Comparison of ENCODE assay signal across 29 cellular contexts in genomic region chr3:195511136-195511535, GRCh38. TPM values are rescaled to one million over a fixed set of nuclear protein-coding genes. Genes with fewer than 3 reads are reported as not detected.
DNase-seq lines count a peak whose midpoint lies in the region; ATAC-seq, FAIRE-seq and TF ChIP-seq lines count a peak whose summit lies in the region.
"Had no signal": no experiment of that assay in that cellular context is flagged by ENCODE, and none has a peak within 500 bp of the region (broad histone marks: within the 10 kb centered on the region; RNA-seq: fewer than 3 reads in every experiment).

No MANE protein-coding gene starts in this region.

- no peaks in the 10 kb centered on the region for H3K79me2 ChIP-seq in OCI-LY7 (ENCODE audit: insufficient read depth, low read depth, low read length)

- H3K27ac ChIP-seq in naive thymus-derived CD4-positive, alpha-beta T cell (ENCODE audit: low read depth, low read length) = peak overlapping the region; percentile 20
- no peak overlapping the region for H3K27ac ChIP-seq in OCI-LY7 (ENCODE audit: low read depth, low read length, poor library complexity, severe bottlenecking)
- H3K27ac ChIP-seq: cardiac muscle cell, coronary artery, Peyer's patch, tibial artery had no signal

- peaks cover 43% of the 10 kb centered on the region for H3K4me1 Mint-ChIP-seq in stimulated activated naive CD8-positive, alpha-beta T cell treated with anti-CD3 and anti-CD28 coated beads, Interleukin-15, Interleukin-2, amounts not matched to agents 100 ng/mL and 50 ng/mL, for 24 hours (ENCODE audit: low read depth)
- H3K4me1 Mint-ChIP-seq in activated CD8-positive, alpha-beta T cell treated with anti-CD3 and anti-CD28 coated beads for 36 hours (ENCODE audit: low read depth) = peaks cover 39% of the 10 kb centered on the region
- H3K4me1 Mint-ChIP-seq in naive thymus-derived CD4-positive, alpha-beta T cell = peaks cover 5 to 54% (median 42%) of the 10 kb centered on the region in 7 donors

- no peak for TF ChIP-seq CTCF in activated CD8-positive, alpha-beta T cell treated with anti-CD3 and anti-CD28 coated beads for 36 hours (IDR thresholded peaks at IDR 0.05)
- no peak for TF ChIP-seq CTCF in OCI-LY7 (conservative IDR thresholded peaks at IDR 0.05; ENCODE audit: low read length)

- intact Hi-C loops in activated CD8-positive, alpha-beta T cell treated with anti-CD3 and anti-CD28 coated beads for 36 hours (cut with micrococcal nuclease) = no loop called here
- intact Hi-C loops in naive thymus-derived CD4-positive, alpha-beta T cell (cut with micrococcal nuclease) = no loop called here
- intact Hi-C loops in OCI-LY7 (cut with micrococcal nuclease; ENCODE audit: unreplicated experiment) = no loop called here

- H3K27ac Mint-ChIP-seq in stimulated activated naive CD8-positive, alpha-beta T cell treated with anti-CD3 and anti-CD28 coated beads, Interleukin-15, Interleukin-2, amounts not matched to agents 100 ng/mL and 50 ng/mL, for 24 hours = peak overlapping the region; percentile 34
- H3K27ac Mint-ChIP-seq in activated CD8-positive, alpha-beta T cell treated with anti-CD3 and anti-CD28 coated beads for 36 hours = peak overlapping the region; percentile 68
- peak overlapping the region in 6 of 9 donors; percentile 23 to 89 (median 66) for H3K27ac Mint-ChIP-seq in naive thymus-derived CD4-positive, alpha-beta T cell
- H3K27ac Mint-ChIP-seq: mesothelial cell of epicardium had no signal

- no peak for TF ChIP-seq POLR2A in GM12892 (IDR thresholded peaks at IDR 0.05; ENCODE audit: low read depth, low read length)

- no peak for DNase-seq in stimulated activated naive CD8-positive, alpha-beta T cell treated with anti-CD3 and anti-CD28 coated beads, Interleukin-15, Interleukin-2, amounts not matched to agents 100 U/mL and 50 U/mL, for 24 hours
- no peak for DNase-seq in activated CD8-positive, alpha-beta T cell treated with anti-CD3 and anti-CD28 coated beads for 36 hours
- no peak for DNase-seq in naive thymus-derived CD4-positive, alpha-beta T cell
- no peak for DNase-seq in GM12892 (ENCODE audit: insufficient read length)
- DNase-seq in NCI-H1436 (lab: John Stamatoyannopoulos, UW) = no peak
- no peak for DNase-seq in OCI-LY7 (ENCODE audit: low spot score)
- DNase-seq in NCI-H82 treated with DMSO at 0.1 percent for 48 hours (lab: John Stamatoyannopoulos, UW; ENCODE audit: unreplicated experiment) = no peak
- DNase-seq: activated CD8-positive, alpha-beta memory T cell treated with anti-CD3 and anti-CD28 coated beads for 24 hours; activated effector memory CD4-positive, alpha-beta T cell treated with Interleukin-2 at 50 U/mL for 16 hours; activated T-cell treated with anti-CD3 and anti-CD28 coated beads for 4 hours; AML-193; Calu3; DMS79 treated with DMSO at 0.1 percent for 48 hours; effector memory CD4-positive, alpha-beta T cell; GDM1; glutamatergic neuron; HCEC 1CT; NCI-H446; NCI-H748 treated with DMSO at 0.1 percent for 48 hours; Peyer's patch; SHP77; stimulated activated naive CD4-positive, alpha-beta T cell; tibial artery had no signal

- CTCF ChIA-PET in activated CD8-positive, alpha-beta T cell treated with anti-CD3 and anti-CD28 coated beads for 36 hours (lab: Charles Lee) = interaction anchor here (1.0 to 8.4 kb wide), 3 partner anchors 11 to 240 kb away, joined by 3 to 64 read pairs (median 6); partner anchors contain the start of gene XXYLT1
- CTCF ChIA-PET in naive thymus-derived CD4-positive, alpha-beta T cell (lab: Charles Lee) = no interaction called here
- CTCF ChIA-PET in OCI-LY7 (lab: Charles Lee; ENCODE audit: unreplicated experiment) = no interaction called here

- H3K4me1 ChIP-seq in naive thymus-derived CD4-positive, alpha-beta T cell (ENCODE audit: control insufficient read depth in 2 of 2, insufficient read depth in 2 of 2, low read length in 2 of 2) = no peaks in the 10 kb centered on the region
- no peaks in the 10 kb centered on the region for H3K4me1 ChIP-seq in OCI-LY7 (ENCODE audit: insufficient read depth, low read length, poor library complexity, severe bottlenecking)
- H3K4me1 ChIP-seq: Peyer's patch, tibial artery had no signal

- POLR2A ChIA-PET in activated CD8-positive, alpha-beta T cell treated with anti-CD3 and anti-CD28 coated beads for 36 hours (lab: Charles Lee) = no interaction called here
- POLR2A ChIA-PET in naive thymus-derived CD4-positive, alpha-beta T cell (lab: Charles Lee) = interaction anchor here (0.7 to 1.2 kb wide), 2 partner anchors 31 to 240 kb away, joined by 4 read pairs; no protein-coding TSS in a partner anchor
- POLR2A ChIA-PET in OCI-LY7 (lab: Charles Lee) = interaction anchor here (0.6 to 0.8 kb wide), 6 partner anchors 31 to 610 kb away, joined by 3 to 5 read pairs (median 4); no protein-coding TSS in a partner anchor

- BruUV-seq in OCI-LY7 (replicated peaks; lab: Mats Ljungman, UMichigan) = no TSS peak

- H3K4me2 ChIP-seq in OCI-LY7 (ENCODE audit: low read length) = no peak overlapping the region

- no peak for FAIRE-seq in GM12892 (lab: Jason Lieb, UNC)
- FAIRE-seq: astrocyte had no signal

- no peak overlapping the region for H3K4me3 Mint-ChIP-seq in stimulated activated naive CD8-positive, alpha-beta T cell treated with anti-CD3 and anti-CD28 coated beads, Interleukin-15, Interleukin-2, amounts not matched to agents 100 ng/mL and 50 ng/mL, for 24 hours
- H3K4me3 Mint-ChIP-seq in activated CD8-positive, alpha-beta T cell treated with anti-CD3 and anti-CD28 coated beads for 36 hours = no peak overlapping the region
- no peak overlapping the region for H3K4me3 Mint-ChIP-seq in naive thymus-derived CD4-positive, alpha-beta T cell
- H3K4me3 Mint-ChIP-seq: mesothelial cell of epicardium; T-helper 2 cell treated with Interferon-gamma antibody and Interleukin-4, amounts not matched to agents 5 μg/mL and 100 μg/mL, for 36 hours had no signal

- H3K36me3 Mint-ChIP-seq in stimulated activated naive CD8-positive, alpha-beta T cell treated with anti-CD3 and anti-CD28 coated beads, Interleukin-15, Interleukin-2, amounts not matched to agents 100 ng/mL and 50 ng/mL, for 24 hours (ENCODE audit: low read depth) = peaks cover 62% of the 10 kb centered on the region
- peaks cover 52% of the 10 kb centered on the region for H3K36me3 Mint-ChIP-seq in activated CD8-positive, alpha-beta T cell treated with anti-CD3 and anti-CD28 coated beads for 36 hours (ENCODE audit: low read depth)
- peaks cover 20 to 46% (median 39%) of the 10 kb centered on the region in 5 donors for H3K36me3 Mint-ChIP-seq in naive thymus-derived CD4-positive, alpha-beta T cell

- no peak overlapping the region for H2AFZ ChIP-seq in OCI-LY7 (ENCODE audit: low read length)

- H3K9me2 ChIP-seq in OCI-LY7 (ENCODE audit: insufficient read depth, low read length) = no peaks in the 10 kb centered on the region

- no peaks in the 10 kb centered on the region for H3K9me3 Mint-ChIP-seq in stimulated activated naive CD8-positive, alpha-beta T cell treated with anti-CD3 and anti-CD28 coated beads, Interleukin-15, Interleukin-2, amounts not matched to agents 100 ng/mL and 50 ng/mL, for 24 hours
- H3K9me3 Mint-ChIP-seq in activated CD8-positive, alpha-beta T cell treated with anti-CD3 and anti-CD28 coated beads for 36 hours = no peaks in the 10 kb centered on the region
- no peaks in the 10 kb centered on the region for H3K9me3 Mint-ChIP-seq in naive thymus-derived CD4-positive, alpha-beta T cell
- H3K9me3 Mint-ChIP-seq: mesothelial cell of epicardium; T-helper 2 cell treated with Interferon-gamma antibody and Interleukin-4, amounts not matched to agents 5 μg/mL and 100 μg/mL, for 36 hours had no signal

- no peaks in the 10 kb centered on the region for H4K20me1 ChIP-seq in OCI-LY7 (ENCODE audit: insufficient read depth, low read length)

- no peak for ATAC-seq in stimulated activated naive CD8-positive, alpha-beta T cell treated with anti-CD3 and anti-CD28 coated beads, Interleukin-15, Interleukin-2, amounts not matched to agents 100 U/mL and 50 U/mL, for 24 hours
- ATAC-seq in activated CD8-positive, alpha-beta T cell treated with anti-CD3 and anti-CD28 coated beads for 36 hours = no peak
- peak; percentile 32 for ATAC-seq in naive thymus-derived CD4-positive, alpha-beta T cell

- no peak overlapping the region for H3K4me3 ChIP-seq in naive thymus-derived CD4-positive, alpha-beta T cell (ENCODE audit: low read length)
- no peak overlapping the region for H3K4me3 ChIP-seq in OCI-LY7 (ENCODE audit: low read depth, low read length, poor library complexity, severe bottlenecking)
- H3K4me3 ChIP-seq: cardiac muscle cell, coronary artery, Peyer's patch, tibial artery had no signal

- no peaks in the 10 kb centered on the region for H3K9me3 ChIP-seq in naive thymus-derived CD4-positive, alpha-beta T cell (ENCODE audit: control insufficient read depth in 2 of 3, low read length in 3 of 3)
- H3K9me3 ChIP-seq in OCI-LY7 (ENCODE audit: low read length) = no peaks in the 10 kb centered on the region
- H3K9me3 ChIP-seq: Peyer's patch, tibial artery had no signal

- H3K36me3 ChIP-seq in naive thymus-derived CD4-positive, alpha-beta T cell (ENCODE audit: control insufficient read depth in 2 of 3, insufficient read depth in 3 of 3, low read length in 3 of 3) = peaks cover 0 to 50% (median 4%) of the 10 kb centered on the region in 3 experiments
- H3K36me3 ChIP-seq in OCI-LY7 (ENCODE audit: insufficient read depth, low read length) = peaks cover 62% of the 10 kb centered on the region
- H3K36me3 ChIP-seq: cardiac muscle cell had no signal

- H3K27me3 ChIP-seq in naive thymus-derived CD4-positive, alpha-beta T cell (ENCODE audit: control insufficient read depth in 2 of 2, insufficient read depth in 2 of 2, low read length in 2 of 2) = no peaks in the 10 kb centered on the region
- H3K27me3 ChIP-seq: cardiac muscle cell, Peyer's patch, tibial artery had no signal

- no peaks in the 10 kb centered on the region for H3K27me3 Mint-ChIP-seq in stimulated activated naive CD8-positive, alpha-beta T cell treated with anti-CD3 and anti-CD28 coated beads, Interleukin-15, Interleukin-2, amounts not matched to agents 100 ng/mL and 50 ng/mL, for 24 hours
- H3K27me3 Mint-ChIP-seq in activated CD8-positive, alpha-beta T cell treated with anti-CD3 and anti-CD28 coated beads for 36 hours = no peaks in the 10 kb centered on the region
- no peaks in the 10 kb centered on the region for H3K27me3 Mint-ChIP-seq in naive thymus-derived CD4-positive, alpha-beta T cell

RNA-seq across cellular contexts. Expression of gene PPP1R2, which starts 32.0 kb away (rescaled TPM):
- 10 to 100 TPM; 86.7 to 89.0 TPM for total RNA-seq in activated CD8-positive, alpha-beta T cell treated with anti-CD3 and anti-CD28 coated beads for 36 hours
- 100 to 1,000 TPM in 4 of 5 experiments, 10 to 100 TPM in 1; 76.1 to 160 (median 150) TPM for total RNA-seq in naive thymus-derived CD4-positive, alpha-beta T cell
- 100 to 1,000 TPM; 299 to 329 TPM for polyA plus RNA-seq in naive thymus-derived CD4-positive, alpha-beta T cell
- 40.2 TPM for polyA plus RNA-seq in GM12892 (2012; ENCODE audit: missing spikeins)
- total RNA-seq in OCI-LY7 (2014; rRNA removed; shearing (Covaris generic)) = 239 and 294 TPM in 2 replicates
- total RNA-seq in OCI-LY7 (2022) = 86.5 and 91.9 TPM in 2 replicates
